1 cellular context compared by ENCODE assay signal in the genomic region with DNA sequence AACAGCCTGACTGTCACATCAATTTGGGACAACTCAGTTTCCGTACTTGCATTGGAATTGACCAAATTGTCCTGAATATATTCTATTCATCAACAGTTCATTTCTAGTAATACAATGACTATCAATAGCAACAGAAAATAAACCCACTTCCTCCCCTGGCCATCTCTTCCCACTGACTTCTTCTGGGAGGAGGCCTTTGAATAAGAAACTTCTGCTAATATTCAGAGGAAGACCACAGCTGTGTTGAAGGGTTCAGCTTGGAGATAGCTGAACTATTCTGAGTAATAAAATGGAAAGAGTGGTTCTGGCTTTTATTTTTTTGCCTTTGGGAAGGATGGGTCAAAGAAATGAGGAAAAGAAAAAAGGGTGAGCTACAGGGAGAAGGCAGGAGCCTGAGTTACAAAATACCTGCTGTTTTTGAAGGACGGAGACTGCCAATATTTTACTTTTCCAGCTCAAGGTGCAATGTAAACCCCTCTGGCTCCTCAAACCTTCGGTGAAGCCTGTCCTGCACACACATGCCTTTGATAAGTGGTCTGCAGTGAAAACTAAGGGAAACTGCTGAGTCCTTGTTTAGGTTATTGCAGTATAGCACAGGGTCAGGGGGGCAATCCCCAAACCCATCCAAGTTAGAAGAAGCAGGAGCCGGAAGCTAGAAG.
A peak's percentile ranks its signal among the peaks of the same experiment; 100 is the strongest.
TF ChIP-seq lines count a peak whose summit lies in the region.

No MANE protein-coding gene starts in this region.

TF ChIP-seq in K562, 482 proteins besides CTCF, POLR2A, EP300 and RAD21:
- TF ChIP-seq, protein P1, sequence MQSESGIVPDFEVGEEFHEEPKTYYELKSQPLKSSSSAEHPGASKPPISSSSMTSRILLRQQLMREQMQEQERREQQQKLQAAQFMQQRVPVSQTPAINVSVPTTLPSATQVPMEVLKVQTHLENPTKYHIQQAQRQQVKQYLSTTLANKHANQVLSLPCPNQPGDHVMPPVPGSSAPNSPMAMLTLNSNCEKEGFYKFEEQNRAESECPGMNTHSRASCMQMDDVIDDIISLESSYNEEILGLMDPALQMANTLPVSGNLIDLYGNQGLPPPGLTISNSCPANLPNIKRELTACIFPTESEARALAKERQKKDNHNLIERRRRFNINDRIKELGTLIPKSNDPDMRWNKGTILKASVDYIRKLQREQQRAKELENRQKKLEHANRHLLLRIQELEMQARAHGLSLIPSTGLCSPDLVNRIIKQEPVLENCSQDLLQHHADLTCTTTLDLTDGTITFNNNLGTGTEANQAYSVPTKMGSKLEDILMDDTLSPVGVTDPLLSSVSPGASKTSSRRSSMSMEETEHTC (IDR thresholded peaks at IDR 0.05): no peak
- TF ChIP-seq SPI1 (IDR thresholded peaks at IDR 0.05; ENCODE audit: borderline replicate concordance, low read depth, low read length): peak; percentile 77; the same call in 1 of the 2 replicates
